2 cellular contexts compared by ENCODE assay signal in genomic region chr16:27409958-27410357, GRCh38. TPM values are rescaled to one million over a fixed set of nuclear protein-coding genes. Genes with fewer than 3 reads are reported as not detected.
"Had no signal": no experiment of that assay in that cellular context is flagged by ENCODE, and none has a peak within 500 bp of the region (broad histone marks: within the 10 kb centered on the region; RNA-seq: fewer than 3 reads in every experiment).

No MANE protein-coding gene starts in this region.

RNA-seq across cellular contexts. Expression of gene IL21R, which starts 8.0 kb away (rescaled TPM):
- total RNA-seq: endothelial cell of umbilical vein had no signal
- polyA plus RNA-seq: neural cell had no signal
